In the genomic region with DNA sequence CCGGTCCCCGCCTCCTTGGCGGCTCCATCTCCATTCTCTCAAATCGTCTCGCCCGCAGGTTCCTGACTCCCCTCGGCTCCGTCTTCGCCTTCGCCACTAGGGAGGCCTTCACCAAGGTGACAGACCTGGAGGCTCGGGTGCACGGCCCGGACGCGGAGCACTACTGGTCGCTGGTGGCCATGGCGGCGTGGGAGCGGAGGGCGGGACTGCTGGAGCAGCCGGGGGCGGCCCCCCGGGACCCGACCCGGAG, we compare ENCODE assay signal across 1 cellular context.
TF ChIP-seq lines count a peak whose summit lies in the region.

No MANE protein-coding gene starts in this region.

TF ChIP-seq in HepG2, 621 proteins besides CTCF, POLR2A, EP300 and RAD21 (continued from another document):
- TF ChIP-seq, protein P1, sequence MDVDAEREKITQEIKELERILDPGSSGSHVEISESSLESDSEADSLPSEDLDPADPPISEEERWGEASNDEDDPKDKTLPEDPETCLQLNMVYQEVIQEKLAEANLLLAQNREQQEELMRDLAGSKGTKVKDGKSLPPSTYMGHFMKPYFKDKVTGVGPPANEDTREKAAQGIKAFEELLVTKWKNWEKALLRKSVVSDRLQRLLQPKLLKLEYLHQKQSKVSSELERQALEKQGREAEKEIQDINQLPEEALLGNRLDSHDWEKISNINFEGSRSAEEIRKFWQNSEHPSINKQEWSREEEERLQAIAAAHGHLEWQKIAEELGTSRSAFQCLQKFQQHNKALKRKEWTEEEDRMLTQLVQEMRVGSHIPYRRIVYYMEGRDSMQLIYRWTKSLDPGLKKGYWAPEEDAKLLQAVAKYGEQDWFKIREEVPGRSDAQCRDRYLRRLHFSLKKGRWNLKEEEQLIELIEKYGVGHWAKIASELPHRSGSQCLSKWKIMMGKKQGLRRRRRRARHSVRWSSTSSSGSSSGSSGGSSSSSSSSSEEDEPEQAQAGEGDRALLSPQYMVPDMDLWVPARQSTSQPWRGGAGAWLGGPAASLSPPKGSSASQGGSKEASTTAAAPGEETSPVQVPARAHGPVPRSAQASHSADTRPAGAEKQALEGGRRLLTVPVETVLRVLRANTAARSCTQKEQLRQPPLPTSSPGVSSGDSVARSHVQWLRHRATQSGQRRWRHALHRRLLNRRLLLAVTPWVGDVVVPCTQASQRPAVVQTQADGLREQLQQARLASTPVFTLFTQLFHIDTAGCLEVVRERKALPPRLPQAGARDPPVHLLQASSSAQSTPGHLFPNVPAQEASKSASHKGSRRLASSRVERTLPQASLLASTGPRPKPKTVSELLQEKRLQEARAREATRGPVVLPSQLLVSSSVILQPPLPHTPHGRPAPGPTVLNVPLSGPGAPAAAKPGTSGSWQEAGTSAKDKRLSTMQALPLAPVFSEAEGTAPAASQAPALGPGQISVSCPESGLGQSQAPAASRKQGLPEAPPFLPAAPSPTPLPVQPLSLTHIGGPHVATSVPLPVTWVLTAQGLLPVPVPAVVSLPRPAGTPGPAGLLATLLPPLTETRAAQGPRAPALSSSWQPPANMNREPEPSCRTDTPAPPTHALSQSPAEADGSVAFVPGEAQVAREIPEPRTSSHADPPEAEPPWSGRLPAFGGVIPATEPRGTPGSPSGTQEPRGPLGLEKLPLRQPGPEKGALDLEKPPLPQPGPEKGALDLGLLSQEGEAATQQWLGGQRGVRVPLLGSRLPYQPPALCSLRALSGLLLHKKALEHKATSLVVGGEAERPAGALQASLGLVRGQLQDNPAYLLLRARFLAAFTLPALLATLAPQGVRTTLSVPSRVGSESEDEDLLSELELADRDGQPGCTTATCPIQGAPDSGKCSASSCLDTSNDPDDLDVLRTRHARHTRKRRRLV (CRISPR knock-in tag; IDR thresholded peaks at IDR 0.05) = 0 out of 2 replicates have a peak, but pooled peaks have one; percentile 9
- TF ChIP-seq ZBTB8A (CRISPR knock-in tag; IDR thresholded peaks at IDR 0.05; ENCODE audit: borderline replicate concordance, low read depth) = no peak
- no peak for TF ChIP-seq SPEN (CRISPR knock-in tag; IDR thresholded peaks at IDR 0.05; ENCODE audit: low read depth)
- 0 out of 2 replicates have a peak, but pooled peaks have one; percentile 55 for TF ChIP-seq ZNF317 (CRISPR knock-in tag; IDR thresholded peaks at IDR 0.05)
- TF ChIP-seq, protein P2, sequence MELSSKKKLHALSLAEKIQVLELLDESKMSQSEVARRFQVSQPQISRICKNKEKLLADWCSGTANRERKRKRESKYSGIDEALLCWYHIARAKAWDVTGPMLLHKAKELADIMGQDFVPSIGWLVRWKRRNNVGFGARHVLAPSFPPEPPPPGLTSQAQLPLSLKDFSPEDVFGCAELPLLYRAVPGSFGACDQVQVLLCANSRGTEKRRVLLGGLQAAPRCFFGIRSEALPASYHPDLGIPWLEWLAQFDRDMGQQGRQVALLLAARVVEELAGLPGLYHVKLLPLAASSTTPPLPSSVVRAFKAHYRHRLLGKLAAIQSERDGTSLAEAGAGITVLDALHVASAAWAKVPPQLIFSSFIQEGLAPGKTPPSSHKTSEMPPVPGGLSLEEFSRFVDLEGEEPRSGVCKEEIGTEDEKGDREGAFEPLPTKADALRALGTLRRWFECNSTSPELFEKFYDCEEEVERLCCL (CRISPR knock-in tag; IDR thresholded peaks at IDR 0.05; ENCODE audit: borderline replicate concordance) = no peak; the same call in 1 of the 2 replicates
- TF ChIP-seq MED8 (CRISPR knock-in tag; IDR thresholded peaks at IDR 0.05; ENCODE audit: insufficient replicate concordance) = peak; percentile 45
- peak; percentile 72 for TF ChIP-seq YY1 (IDR thresholded peaks at IDR 0.05; ENCODE audit: insufficient read depth, insufficient replicate concordance, low read depth, low read length)
- TF ChIP-seq ZNF790 (CRISPR knock-in tag; IDR thresholded peaks at IDR 0.05; ENCODE audit: borderline replicate concordance) = peak; percentile 83; the same call in 1 of the 2 replicates
- peak; percentile 86 for TF ChIP-seq RBM39 (IDR thresholded peaks at IDR 0.05; ENCODE audit: low read depth, low read length, poor library complexity, severe bottlenecking)
- 0 out of 2 replicates have a peak, but pooled peaks have one; percentile 78 for TF ChIP-seq MED13 (CRISPR knock-in tag; IDR thresholded peaks at IDR 0.05)
- TF ChIP-seq, protein P3, sequence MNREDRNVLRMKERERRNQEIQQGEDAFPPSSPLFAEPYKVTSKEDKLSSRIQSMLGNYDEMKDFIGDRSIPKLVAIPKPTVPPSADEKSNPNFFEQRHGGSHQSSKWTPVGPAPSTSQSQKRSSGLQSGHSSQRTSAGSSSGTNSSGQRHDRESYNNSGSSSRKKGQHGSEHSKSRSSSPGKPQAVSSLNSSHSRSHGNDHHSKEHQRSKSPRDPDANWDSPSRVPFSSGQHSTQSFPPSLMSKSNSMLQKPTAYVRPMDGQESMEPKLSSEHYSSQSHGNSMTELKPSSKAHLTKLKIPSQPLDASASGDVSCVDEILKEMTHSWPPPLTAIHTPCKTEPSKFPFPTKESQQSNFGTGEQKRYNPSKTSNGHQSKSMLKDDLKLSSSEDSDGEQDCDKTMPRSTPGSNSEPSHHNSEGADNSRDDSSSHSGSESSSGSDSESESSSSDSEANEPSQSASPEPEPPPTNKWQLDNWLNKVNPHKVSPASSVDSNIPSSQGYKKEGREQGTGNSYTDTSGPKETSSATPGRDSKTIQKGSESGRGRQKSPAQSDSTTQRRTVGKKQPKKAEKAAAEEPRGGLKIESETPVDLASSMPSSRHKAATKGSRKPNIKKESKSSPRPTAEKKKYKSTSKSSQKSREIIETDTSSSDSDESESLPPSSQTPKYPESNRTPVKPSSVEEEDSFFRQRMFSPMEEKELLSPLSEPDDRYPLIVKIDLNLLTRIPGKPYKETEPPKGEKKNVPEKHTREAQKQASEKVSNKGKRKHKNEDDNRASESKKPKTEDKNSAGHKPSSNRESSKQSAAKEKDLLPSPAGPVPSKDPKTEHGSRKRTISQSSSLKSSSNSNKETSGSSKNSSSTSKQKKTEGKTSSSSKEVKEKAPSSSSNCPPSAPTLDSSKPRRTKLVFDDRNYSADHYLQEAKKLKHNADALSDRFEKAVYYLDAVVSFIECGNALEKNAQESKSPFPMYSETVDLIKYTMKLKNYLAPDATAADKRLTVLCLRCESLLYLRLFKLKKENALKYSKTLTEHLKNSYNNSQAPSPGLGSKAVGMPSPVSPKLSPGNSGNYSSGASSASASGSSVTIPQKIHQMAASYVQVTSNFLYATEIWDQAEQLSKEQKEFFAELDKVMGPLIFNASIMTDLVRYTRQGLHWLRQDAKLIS (CRISPR knock-in tag; IDR thresholded peaks at IDR 0.05) = 0 out of 2 replicates have a peak, but pooled peaks have one; percentile 25
- TF ChIP-seq POLR2G (IDR thresholded peaks at IDR 0.05; ENCODE audit: low read depth, low read length) = peak; percentile 75; the same call in 1 of the 2 replicates
- TF ChIP-seq ESRRA (CRISPR knock-in tag; IDR thresholded peaks at IDR 0.05; ENCODE audit: low read depth) = 0 out of 2 replicates have a peak, but pooled peaks have one; percentile 16
- TF ChIP-seq ZNF891 (CRISPR knock-in tag; IDR thresholded peaks at IDR 0.05) = 0 out of 2 replicates have a peak, but pooled peaks have one; percentile 8
- peak; percentile 93 for TF ChIP-seq AGO2 (optimal IDR thresholded peaks at IDR 0.05; ENCODE audit: low read depth, low read length)
- TF ChIP-seq PAWR (CRISPR knock-in tag; IDR thresholded peaks at IDR 0.05; ENCODE audit: borderline replicate concordance) = no peak
- TF ChIP-seq, protein P4, sequence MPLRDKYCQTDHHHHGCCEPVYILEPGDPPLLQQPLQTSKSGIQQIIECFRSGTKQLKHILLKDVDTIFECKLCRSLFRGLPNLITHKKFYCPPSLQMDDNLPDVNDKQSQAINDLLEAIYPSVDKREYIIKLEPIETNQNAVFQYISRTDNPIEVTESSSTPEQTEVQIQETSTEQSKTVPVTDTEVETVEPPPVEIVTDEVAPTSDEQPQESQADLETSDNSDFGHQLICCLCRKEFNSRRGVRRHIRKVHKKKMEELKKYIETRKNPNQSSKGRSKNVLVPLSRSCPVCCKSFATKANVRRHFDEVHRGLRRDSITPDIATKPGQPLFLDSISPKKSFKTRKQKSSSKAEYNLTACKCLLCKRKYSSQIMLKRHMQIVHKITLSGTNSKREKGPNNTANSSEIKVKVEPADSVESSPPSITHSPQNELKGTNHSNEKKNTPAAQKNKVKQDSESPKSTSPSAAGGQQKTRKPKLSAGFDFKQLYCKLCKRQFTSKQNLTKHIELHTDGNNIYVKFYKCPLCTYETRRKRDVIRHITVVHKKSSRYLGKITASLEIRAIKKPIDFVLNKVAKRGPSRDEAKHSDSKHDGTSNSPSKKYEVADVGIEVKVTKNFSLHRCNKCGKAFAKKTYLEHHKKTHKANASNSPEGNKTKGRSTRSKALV (CRISPR knock-in tag; IDR thresholded peaks at IDR 0.05) = peak; percentile 82; the same call in 1 of the 2 replicates
- no peak for TF ChIP-seq ELF3 (CRISPR knock-in tag; IDR thresholded peaks at IDR 0.05)
- no peak for TF ChIP-seq NR2F6 (IDR thresholded peaks at IDR 0.05)
- no peak for TF ChIP-seq NR2F6 (CRISPR knock-in tag; IDR thresholded peaks at IDR 0.05)
- TF ChIP-seq ATAD3A (CRISPR knock-in tag; IDR thresholded peaks at IDR 0.05) = no peak
